Comparison of ENCODE assay signal across 8 cellular contexts in genomic region chr5:80083115-80083890, GRCh38. TPM values are rescaled to one million over a fixed set of nuclear protein-coding genes. Genes with fewer than 3 reads are reported as not detected.
DNase-seq lines count a peak whose midpoint lies in the region; ATAC-seq and TF ChIP-seq lines count a peak whose summit lies in the region.

No MANE protein-coding gene starts in this region.

- DNase-seq in ELR (ENCODE audit: low read depth) (peak; percentile 92), NCI-H748 treated with DMSO at 0.1 percent for 48 hours (lab: John Stamatoyannopoulos, UW) (peak; percentile 82), fibroblast of mammary gland (ENCODE audit: low read depth) (peak; percentile 85), nephron progenitor cell (no peak), GF-D8 (lab: John Stamatoyannopoulos, UW) (no peak)
- no peak for DNase-seq in activated T-cell treated with anti-CD3 and anti-CD28 coated beads, Interleukin-2, amount 50 U/mL, for 4 hours

- peak overlapping the region; percentile 72 for H3K4me3 Mint-ChIP-seq in activated T-cell treated with anti-CD3 and anti-CD28 coated beads, Interleukin-2, amount 50 U/mL, for 4 hours
- no peak overlapping the region for H3K4me3 Mint-ChIP-seq in nephron progenitor cell

- ATAC-seq in HG03565 (IDR thresholded peaks at IDR 0.05; ENCODE audit: unreplicated experiment) (peak; percentile 70), GM21723 (IDR thresholded peaks at IDR 0.05; ENCODE audit: unreplicated experiment) (no peak)
- ATAC-seq in activated T-cell treated with anti-CD3 and anti-CD28 coated beads, Interleukin-2, amount 50 U/mL, for 4 hours, result peak; percentile 77 to 78

- no peaks in the 10 kb centered on the region for H3K27me3 Mint-ChIP-seq in activated T-cell treated with anti-CD3 and anti-CD28 coated beads, Interleukin-2, amount 50 U/mL, for 4 hours (ENCODE audit: low read depth)
- H3K27me3 Mint-ChIP-seq in nephron progenitor cell (ENCODE audit: low read depth, poor library complexity), result no peaks in the 10 kb centered on the region

- peak; percentile 68 for TF ChIP-seq CTCF in fibroblast of mammary gland (conservative IDR thresholded peaks at IDR 0.05; ENCODE audit: control insufficient read depth, insufficient read depth, low read depth, low read length)
- peak; percentile 68 for TF ChIP-seq CTCF in nephron progenitor cell (IDR thresholded peaks at IDR 0.05)

- H3K36me3 Mint-ChIP-seq in activated T-cell treated with anti-CD3 and anti-CD28 coated beads, Interleukin-2, amount 50 U/mL, for 4 hours (ENCODE audit: insufficient read depth), result peaks cover 5% of the 10 kb centered on the region
- H3K36me3 Mint-ChIP-seq in nephron progenitor cell (ENCODE audit: low read depth), result peaks cover 31% of the 10 kb centered on the region

- H3K4me1 Mint-ChIP-seq in activated T-cell treated with anti-CD3 and anti-CD28 coated beads, Interleukin-2, amount 50 U/mL, for 4 hours (ENCODE audit: low read depth), result peaks cover 9% of the 10 kb centered on the region
- peaks cover 9% of the 10 kb centered on the region for H3K4me1 Mint-ChIP-seq in nephron progenitor cell

- peak overlapping the region; percentile 50 for H3K4me3 ChIP-seq in fibroblast of mammary gland (ENCODE audit: control insufficient read depth, low read depth, low read length)

- H3K27ac Mint-ChIP-seq in nephron progenitor cell, result no peak overlapping the region

- H3K9me3 Mint-ChIP-seq in activated T-cell treated with anti-CD3 and anti-CD28 coated beads, Interleukin-2, amount 50 U/mL, for 4 hours, result no peaks in the 10 kb centered on the region
- H3K9me3 Mint-ChIP-seq in nephron progenitor cell, result no peaks in the 10 kb centered on the region

RNA-seq across cellular contexts. Expression of gene THBS4, which starts 48.2 kb away (rescaled TPM):
- total RNA-seq in activated T-cell treated with anti-CD3 and anti-CD28 coated beads, Interleukin-2, amount 50 U/mL, for 4 hours, result 1 to 10 TPM in 1 of 3 donors, under 1 TPM in 2; 0.27 to 1.3 (median 0.66) TPM

Comparison
In these comparisons a context has a peak if more than half of its experiments do, and no peak if none do; other contexts are left out.
1. DNase-seq: peak in ELR (single experiment), NCI-H748 treated with DMSO at 0.1 percent for 48 hours (single experiment) and fibroblast of mammary gland (single experiment); none in activated T-cell treated with anti-CD3 and anti-CD28 coated beads, Interleukin-2, amount 50 U/mL, for 4 hours (single experiment), nephron progenitor cell (single experiment) and GF-D8 (single experiment).